ENCODE assay signal across 11 cellular contexts in genomic region chr11:35282226-35282882, GRCh38.
DNase-seq lines count a peak whose midpoint lies in the region; ATAC-seq lines count a peak whose summit lies in the region.
"Had no signal": no experiment of that assay in that cellular context is flagged by ENCODE, and none has a peak within 500 bp of the region (broad histone marks: within the 10 kb centered on the region; RNA-seq: fewer than 3 reads in every experiment).

No MANE protein-coding gene starts in this region.

- H3K4me1 Mint-ChIP-seq in activated naive CD8-positive, alpha-beta T cell treated with anti-CD3 and anti-CD28 coated beads, Interleukin-2, amount 50 U/mL, for 24 hours, result peaks cover 19% of the 10 kb centered on the region

- peak; percentile 97 for ATAC-seq in activated naive CD8-positive, alpha-beta T cell treated with anti-CD3 and anti-CD28 coated beads, Interleukin-2, amount 50 U/mL, for 24 hours
- ATAC-seq in left ventricle myocardium superior (peak; percentile 33), GM21717 (IDR thresholded peaks at IDR 0.05; ENCODE audit: unreplicated experiment) (no peak), GM18909 (IDR thresholded peaks at IDR 0.05; ENCODE audit: poor library complexity, unreplicated experiment) (no peak)

- DNase-seq in HT1080 (ENCODE audit: low read depth) (peak; percentile 60), left ventricle myocardium superior (no peak), stromal cell of bone marrow (ENCODE audit: low read depth) (peak; percentile 65), activated T-cell treated with anti-CD3 and anti-CD28 coated beads for 4 hours (no peak), 8988T (no peak)
- no peak for DNase-seq in activated naive CD8-positive, alpha-beta T cell treated with anti-CD3 and anti-CD28 coated beads, Interleukin-2, amount 50 U/mL, for 24 hours
- DNase-seq: activated T-cell treated with anti-CD3 and anti-CD28 coated beads, Interleukin-2, amount 50 U/mL, for 72 hours; NCI-H526 treated with DMSO at 0.1 percent for 48 hours had no signal

- H3K4me3 Mint-ChIP-seq in activated naive CD8-positive, alpha-beta T cell treated with anti-CD3 and anti-CD28 coated beads, Interleukin-2, amount 50 U/mL, for 24 hours, result no peak overlapping the region
- H3K4me3 Mint-ChIP-seq: activated T-cell treated with anti-CD3 and anti-CD28 coated beads, Interleukin-2, amount 50 U/mL, for 72 hours; T-helper 1 cell treated with Interleukin-12 subunit alpha and Interleukin-12 subunit beta and Interleukin-4 antibody, amounts not matched to agents 30 μg/mL and 1 μg/mL, for 36 hours had no signal

- no peaks in the 10 kb centered on the region for H3K9me3 Mint-ChIP-seq in activated naive CD8-positive, alpha-beta T cell treated with anti-CD3 and anti-CD28 coated beads, Interleukin-2, amount 50 U/mL, for 24 hours

- intact Hi-C loops in left ventricle myocardium superior (cut with micrococcal nuclease), result no loop called here

- H3K36me3 Mint-ChIP-seq in activated naive CD8-positive, alpha-beta T cell treated with anti-CD3 and anti-CD28 coated beads, Interleukin-2, amount 50 U/mL, for 24 hours (ENCODE audit: low read depth), result peaks cover 2% of the 10 kb centered on the region

- peak overlapping the region; percentile 23 for H3K27ac Mint-ChIP-seq in activated naive CD8-positive, alpha-beta T cell treated with anti-CD3 and anti-CD28 coated beads, Interleukin-2, amount 50 U/mL, for 24 hours
- H3K27ac Mint-ChIP-seq: activated T-cell treated with anti-CD3 and anti-CD28 coated beads, Interleukin-2, amount 50 U/mL, for 72 hours; T-helper 1 cell treated with Interleukin-12 subunit alpha and Interleukin-12 subunit beta and Interleukin-4 antibody, amounts not matched to agents 30 μg/mL and 1 μg/mL, for 36 hours had no signal

- H3K27me3 Mint-ChIP-seq in activated naive CD8-positive, alpha-beta T cell treated with anti-CD3 and anti-CD28 coated beads, Interleukin-2, amount 50 U/mL, for 24 hours, result no peaks in the 10 kb centered on the region

Comparison
In these comparisons a context has a peak if more than half of its experiments do, and no peak if none do; other contexts are left out.
1. DNase-seq: peak in HT1080 (single experiment) and stromal cell of bone marrow (single experiment); none in activated naive CD8-positive, alpha-beta T cell treated with anti-CD3 and anti-CD28 coated beads, Interleukin-2, amount 50 U/mL, for 24 hours (single experiment), left ventricle myocardium superior (single experiment), activated T-cell treated with anti-CD3 and anti-CD28 coated beads for 4 hours (single experiment) and 8988T (single experiment).
2. ATAC-seq: peak in activated naive CD8-positive, alpha-beta T cell treated with anti-CD3 and anti-CD28 coated beads, Interleukin-2, amount 50 U/mL, for 24 hours (single experiment) and left ventricle myocardium superior (single experiment); none in GM21717 (single experiment) and GM18909 (single experiment).